9 cellular contexts compared by ENCODE assay signal in the genomic region with DNA sequence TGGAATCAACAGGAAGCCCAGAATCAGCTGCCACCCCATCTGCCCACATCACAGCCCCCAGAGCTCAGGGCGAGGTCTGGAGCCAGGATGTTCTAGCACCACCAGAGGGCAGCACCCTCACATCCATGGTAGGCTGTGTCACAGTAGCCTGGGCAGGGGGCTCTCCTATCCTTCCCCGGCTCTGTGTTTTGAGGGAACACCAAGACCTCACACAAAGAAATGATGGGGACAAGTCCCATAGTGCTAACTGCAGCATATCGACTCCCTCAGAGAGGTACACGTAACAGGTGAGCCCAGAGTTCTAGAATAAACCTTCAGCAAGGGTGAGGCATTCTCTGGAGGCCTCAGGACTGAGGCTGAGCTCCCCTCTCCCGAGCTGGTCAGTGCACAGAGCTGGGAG. TPM values are rescaled to one million over a fixed set of nuclear protein-coding genes. Genes with fewer than 3 reads are reported as not detected.
DNase-seq lines count a peak whose midpoint lies in the region; ATAC-seq, FAIRE-seq and TF ChIP-seq lines count a peak whose summit lies in the region.
"Had no signal": no experiment of that assay in that cellular context is flagged by ENCODE, and none has a peak within 500 bp of the region (broad histone marks: within the 10 kb centered on the region; RNA-seq: fewer than 3 reads in every experiment).

No MANE protein-coding gene starts in this region.

- no peak overlapping the region for H4K91ac ChIP-seq in H1 (replicated peaks; ENCODE audit: insufficient read length, low read length)

- 0 out of 2 replicates have a peak overlapping the region, but pooled peaks have one; percentile 18 for H2BK15ac ChIP-seq in H1 (ENCODE audit: low read length)

- no peak overlapping the region for H3K4me2 ChIP-seq in H1 (ENCODE audit: insufficient read depth in 1 of 2, low read depth in 2 of 2, low read length in 2 of 2)

- peak; percentile 69 for FAIRE-seq in H1 (lab: Jason Lieb, UNC)

- H3K36me3 ChIP-seq in H1 (ENCODE audit: control insufficient read depth in 2 of 4, insufficient read depth in 4 of 4, low read length in 3 of 4), result no peaks in the 10 kb centered on the region

- H3K79me1 ChIP-seq in H1 (ENCODE audit: low read depth, low read length), result no peaks in the 10 kb centered on the region; the same call in 1 of the 2 replicates

- H3K4ac ChIP-seq in H1 (replicated peaks; ENCODE audit: insufficient read length, low read depth, low read length), result no peak overlapping the region

- H4K8ac ChIP-seq in H1 (ENCODE audit: extremely low read depth, insufficient read depth, low read length), result no peak overlapping the region

- H2AFZ ChIP-seq in H1 (ENCODE audit: low read length), result peak overlapping the region; percentile 2; the same call in 1 of the 2 replicates

- peaks cover 5 to 22% (median 21%) of the 10 kb centered on the region in 4 experiments for H3K27me3 ChIP-seq in H1 (replicated peaks in 1 of 4; ENCODE audit: control insufficient read depth in 3 of 4, extremely low read depth in 1 of 4, insufficient read depth in 3 of 4, low read length in 3 of 4)

- TF ChIP-seq RAD21 in H1 (IDR thresholded peaks at IDR 0.05 in 1 of 2, conservative IDR thresholded peaks at IDR 0.05 in 1 of 2; ENCODE audit: low read depth in 2 of 2, low read length in 2 of 2), result peak; percentile 99

- TF ChIP-seq EP300 in H1 (IDR thresholded peaks at IDR 0.05; ENCODE audit: borderline replicate concordance in 1 of 2, low read depth in 2 of 2, low read length in 2 of 2), result no peak

- 35% methylated on average over 5 of the region's 5 CpGs; no CpG with 5 or more reads in 1 of the 2 experiments for whole genome bisulfite sequencing in H1 (ENCODE audit: extremely low coverage in 1 of 2, insufficient coverage in 1 of 2, insufficient read length in 1 of 2, insufficient replicate concordance in 2 of 2, low coverage in 1 of 2, low lambda C conversion rate in 2 of 2, missing lambda C conversion rate in 1 of 2), 2 experiments

- in situ Hi-C loops in GM13977 (cut with MboI; ENCODE audit: low pct_unique_long_range_greater_than_20kb, low sequenced_read_pairs, unreplicated experiment), result loop anchor here (10.0 kb wide), 1 partner anchor 257 kb away; no protein-coding TSS in a partner anchor

- CTCF ChIA-PET in H1 (lab: Charles Lee; ENCODE audit: partially characterized antibody), result interaction anchor here (0.6 to 19.1 kb wide), 73 partner anchors 8 to 347 kb away, joined by 3 to 1001 read pairs (median 5); a partner anchor contains a TSS

- DNase-seq in AG08395 (ENCODE audit: low spot score) (peak; percentile 74), GM13977 (ENCODE audit: low spot score) (peak; percentile 86), NCI-H748 (lab: John Stamatoyannopoulos, UW; ENCODE audit: unreplicated experiment) (peak; percentile 77), H1 (ENCODE audit: low read depth in 1 of 2, low spot score in 2 of 2) (peak in 1 of 2 experiments; percentile 93), myocyte (ENCODE audit: low read depth) (peak; percentile 64)
- DNase-seq in activated CD8-positive, alpha-beta memory T cell treated with anti-CD3 and anti-CD28 coated beads for 4 hours (ENCODE audit: low read depth in 2 of 2), result peak; percentile 39 to 60
- DNase-seq in stimulated activated CD8-positive, alpha-beta memory T cell treated with anti-CD3 and anti-CD28 coated beads, Interleukin-7, amount 100 ng/mL, for 48 hours (ENCODE audit: extremely low read depth in 1 of 2, low read depth in 1 of 2), result peak; percentile 39 to 67

- H3K9me3 ChIP-seq in H1 (ENCODE audit: insufficient read depth in 2 of 2, low read depth in 1 of 2, low read length in 1 of 2), result no peaks in the 10 kb centered on the region

- H3K4me1 ChIP-seq in H1 (replicated peaks in 1 of 4; ENCODE audit: control insufficient read depth in 3 of 4, insufficient read depth in 4 of 4, low read length in 3 of 4), result peaks cover 11 to 17% (median 15%) of the 10 kb centered on the region in 4 experiments

- no peaks in the 10 kb centered on the region for H3K79me2 ChIP-seq in H1 (ENCODE audit: control insufficient read depth in 1 of 2, insufficient read depth in 2 of 2, low read length in 2 of 2)

- no peak overlapping the region for H2BK12ac ChIP-seq in H1 (ENCODE audit: low read depth, low read length)

- H2BK5ac ChIP-seq in H1 (ENCODE audit: low read depth, low read length), result no peak overlapping the region

- H3K9ac ChIP-seq in H1 (replicated peaks in 1 of 4; ENCODE audit: extremely low read depth in 1 of 4, low read depth in 3 of 4, low read length in 3 of 4), result no peak overlapping the region

- TF ChIP-seq POLR2A in H1 (IDR thresholded peaks at IDR 0.05; ENCODE audit: control extremely low read depth in 1 of 2, low read depth in 2 of 2, low read length in 2 of 2), result no peak

- H2BK120ac ChIP-seq in H1 (replicated peaks; ENCODE audit: low read depth, low read length), result no peak overlapping the region

- peaks cover 0 to 4% of the 10 kb centered on the region in 2 experiments for H4K20me1 ChIP-seq in H1 (replicated peaks in 1 of 2; ENCODE audit: control insufficient read depth in 1 of 2, insufficient read depth in 2 of 2, low read length in 2 of 2)

- no peak overlapping the region for H2AK5ac ChIP-seq in H1 (ENCODE audit: low read depth, low read length)

- H3K23ac ChIP-seq in H1 (ENCODE audit: insufficient read length), result no peak overlapping the region

- POLR2A ChIA-PET in H1 (lab: Charles Lee; ENCODE audit: partially characterized antibody), result interaction anchor here (0.6 to 3.9 kb wide), 5 partner anchors 16 to 166 kb away, joined by 3 to 12 read pairs (median 4); a partner anchor contains a TSS

- TF ChIP-seq CTCF in GM13977 (IDR thresholded peaks at IDR 0.05; ENCODE audit: extremely low read depth, insufficient read depth, missing control alignments) (peak; percentile 91), H1 (IDR thresholded peaks at IDR 0.05; ENCODE audit: control extremely low read depth in 1 of 3, insufficient read depth in 1 of 3, low read depth in 1 of 3, low read length in 3 of 3) (peak; percentile 96)

- no peak overlapping the region for H3K18ac ChIP-seq in H1 (ENCODE audit: extremely low read depth, low read length)

- no peak overlapping the region for H2BK20ac ChIP-seq in H1 (ENCODE audit: low read length)

- H3K23me2 ChIP-seq in H1 (ENCODE audit: low read depth, low read length), result peaks cover 20% of the 10 kb centered on the region; the same call in 1 of the 2 replicates

- no peak for ATAC-seq in GM19467 (IDR thresholded peaks at IDR 0.05; ENCODE audit: unreplicated experiment)

- H3K27ac ChIP-seq in H1 (ENCODE audit: low read depth, low read length), result no peak overlapping the region
- H3K27ac ChIP-seq: skin epidermis had no signal

- H3K4me3 ChIP-seq in H1 (ENCODE audit: extremely low read depth in 1 of 4, insufficient read depth in 2 of 4, low read depth in 3 of 4, low read length in 4 of 4), result no peak overlapping the region
- H3K4me3 ChIP-seq: skin epidermis had no signal

- H4K5ac ChIP-seq in H1 (ENCODE audit: insufficient read length, low read depth, low read length), result no peak overlapping the region

- H3K56ac ChIP-seq in H1 (replicated peaks; ENCODE audit: insufficient read length, low read depth, low read length), result no peak overlapping the region

- no peak overlapping the region for H3K14ac ChIP-seq in H1 (ENCODE audit: insufficient read length)

TF ChIP-seq in H1, 55 proteins besides CTCF, POLR2A, EP300 and RAD21 (continues in another document):
- peak; percentile 54 for TF ChIP-seq JUND (IDR thresholded peaks at IDR 0.05; ENCODE audit: low read length)

RNA-seq across cellular contexts. Expression of a gene that starts 2.3 kb away (rescaled TPM):
- 11.2 TPM in 2 replicates for total RNA-seq in H1 (2021; fragmentation: NEBNext Ultra II Directional; extraction: Animal tissue kit (Norgen Biotek cat#: 25700))
- 8.1 and 10.6 TPM in 2 replicates for polyA plus RNA-seq in H1 (2011; rRNA removed)
- 6.5 TPM for polyA plus RNA-seq in H1 (2011; cell fraction: cytosol; rRNA removed)
- 24.1 TPM for polyA plus RNA-seq in H1 (2011; cell fraction: nucleus; rRNA removed)
- 7.0 to 8.7 TPM (median 7.2 TPM) in 4 replicates for polyA plus RNA-seq in H1 (2012, experiment 1 of 2)
- polyA plus RNA-seq in H1 (2012, experiment 2 of 2), result 5.3 TPM
- 5.0 TPM for polyA plus RNA-seq in H1 (2013, experiment 1 of 2)
- 4.6 TPM for polyA plus RNA-seq in H1 (2013, experiment 2 of 2)
- 7.6 and 9.3 TPM in 2 replicates for polyA minus RNA-seq in H1 (2011; rRNA and poly(A)+ RNA removed)
- 5.2 TPM for polyA minus RNA-seq in H1 (2011; cell fraction: cytosol; rRNA and poly(A)+ RNA removed)
- polyA minus RNA-seq in H1 (2011; cell fraction: nucleus; rRNA and poly(A)+ RNA removed), result 13.3 TPM
- 3.6 and 9.5 TPM in 2 replicates for total RNA-seq in myocyte
- polyA plus RNA-seq in myocyte (2012), result 10.2 TPM

RNA-seq across cellular contexts. Expression of a gene that starts 57.5 kb away (rescaled TPM):
- 0.28 and 0.29 TPM in 2 replicates for total RNA-seq in H1 (2021; fragmentation: NEBNext Ultra II Directional; extraction: Animal tissue kit (Norgen Biotek cat#: 25700))
- polyA plus RNA-seq in H1 (2011; rRNA removed), result 0.08 and 0.15 TPM in 2 replicates
- polyA plus RNA-seq in H1 (2011; cell fraction: cytosol; rRNA removed), result 0.10 TPM
- polyA plus RNA-seq in H1 (2011; cell fraction: nucleus; rRNA removed), result 1.3 TPM
- polyA plus RNA-seq in H1 (2012, experiment 1 of 2), result 0.24 to 0.34 TPM (median 0.26 TPM) in 4 replicates
- polyA plus RNA-seq in H1 (2012, experiment 2 of 2), result 0.63 TPM
- polyA plus RNA-seq in H1 (2013, experiment 1 of 2), result 0.16 TPM
- polyA plus RNA-seq in H1 (2013, experiment 2 of 2), result 0.17 TPM
- 0.16 and 1.2 TPM in 2 replicates for polyA minus RNA-seq in H1 (2011; rRNA and poly(A)+ RNA removed)
- 0.88 TPM for polyA minus RNA-seq in H1 (2011; cell fraction: cytosol; rRNA and poly(A)+ RNA removed)
- 1.6 TPM for polyA minus RNA-seq in H1 (2011; cell fraction: nucleus; rRNA and poly(A)+ RNA removed)
- total RNA-seq in myocyte, result 0.37 and 0.47 TPM in 2 replicates
- 7.1 TPM for polyA plus RNA-seq in myocyte (2012)
